27 cellular contexts compared by ENCODE assay signal in the genomic region with DNA sequence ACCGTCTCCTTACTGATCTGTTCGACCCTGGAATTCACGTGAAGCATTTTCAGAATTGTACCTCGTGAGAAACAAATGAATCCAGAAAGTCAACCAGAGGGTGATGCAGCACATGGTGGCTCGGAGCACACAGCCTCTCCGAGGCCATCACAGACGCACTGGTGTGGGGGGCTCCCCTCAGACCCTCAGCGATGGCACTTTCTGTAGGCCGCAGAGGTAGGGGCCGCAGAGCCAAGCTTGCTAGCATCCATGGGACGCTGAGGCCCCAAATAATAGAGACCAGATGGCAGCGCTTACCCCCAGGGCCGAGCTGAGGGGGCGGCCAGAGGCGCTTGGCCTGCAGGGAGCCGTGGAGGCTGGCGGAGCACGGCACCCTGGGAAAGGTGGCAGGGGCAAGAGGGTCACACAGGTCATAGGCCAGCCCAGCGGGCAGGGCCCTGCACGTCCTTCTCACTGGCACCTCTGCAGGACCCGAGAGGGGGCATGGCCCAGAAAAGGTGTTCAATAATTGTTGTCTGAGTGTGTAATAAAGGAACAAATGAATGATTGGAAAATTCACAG. TPM values are rescaled to one million over a fixed set of nuclear protein-coding genes. Genes with fewer than 3 reads are reported as not detected.
DNase-seq lines count a peak whose midpoint lies in the region; ATAC-seq and TF ChIP-seq lines count a peak whose summit lies in the region.
"Had no signal": no experiment of that assay in that cellular context is flagged by ENCODE, and none has a peak within 500 bp of the region (broad histone marks: within the 10 kb centered on the region; RNA-seq: fewer than 3 reads in every experiment).

No MANE protein-coding gene starts in this region.

- no peaks in the 10 kb centered on the region for H4K20me1 ChIP-seq in osteoblast (ENCODE audit: insufficient read depth, low read length)

- no peaks in the 10 kb centered on the region for H3K36me3 ChIP-seq in endodermal cell (ENCODE audit: control insufficient read depth, insufficient read depth, low read length)
- no peaks in the 10 kb centered on the region for H3K36me3 ChIP-seq in osteoblast (ENCODE audit: insufficient read depth, low read length)

- no peaks in the 10 kb centered on the region for H3K79me2 ChIP-seq in osteoblast (ENCODE audit: insufficient read depth, low read length)

- no peaks in the 10 kb centered on the region for H3K27me3 ChIP-seq in endodermal cell (ENCODE audit: control insufficient read depth, insufficient read depth, low read length, poor library complexity, severe bottlenecking)
- H3K27me3 ChIP-seq in osteoblast (ENCODE audit: insufficient read depth, low read length) = no peaks in the 10 kb centered on the region
- H3K27me3 ChIP-seq: body of pancreas had no signal

- no peaks in the 10 kb centered on the region for H3K9me3 ChIP-seq in endodermal cell (ENCODE audit: control insufficient read depth, low read length)
- no peaks in the 10 kb centered on the region for H3K9me3 ChIP-seq in osteoblast (ENCODE audit: low read depth, low read length)
- H3K9me3 ChIP-seq: body of pancreas, mucosa of descending colon, SK-N-SH had no signal

- H3K27ac Mint-ChIP-seq in endodermal cell = no peak overlapping the region
- H3K27ac Mint-ChIP-seq: activated T-helper 17 cell treated with anti-CD3 and anti-CD28 coated beads, Interleukin-2, amount 50 U/mL, for 72 hours; CD4-positive, CD25-positive, alpha-beta regulatory T cell; HFFc6; natural killer cell treated with Interleukin-12 subunit alpha and Interleukin-12 subunit beta and Interleukin-15 and Interleukin-18, amount 100 ng/mL, for 72 hours; stimulated activated naive B cell treated with anti-CD40 and anti-IgM and Interleukin-4, amounts not matched to agents 10 μg/mL and 1 μg/mL and 100 μg/mL, for 72 hours; T-helper 1 cell treated with Interleukin-12 subunit alpha and Interleukin-12 subunit beta and Interleukin-4 antibody, amounts not matched to agents 30 μg/mL and 1 μg/mL, for 36 hours had no signal

- H3K27me3 Mint-ChIP-seq in endodermal cell (ENCODE audit: insufficient read depth) = no peaks in the 10 kb centered on the region

- H3K4me1 Mint-ChIP-seq in endodermal cell = peaks cover 6% of the 10 kb centered on the region
- H3K4me1 Mint-ChIP-seq: activated T-helper 17 cell treated with anti-CD3 and anti-CD28 coated beads, Interleukin-2, amount 50 U/mL, for 72 hours; CD4-positive, CD25-positive, alpha-beta regulatory T cell had no signal

- H3K4me3 ChIP-seq in endodermal cell (ENCODE audit: low read length) (no peak overlapping the region), osteoblast (ENCODE audit: insufficient read depth, low read length) (no peak overlapping the region)
- H3K4me3 ChIP-seq: body of pancreas, GM23248, mucosa of descending colon had no signal

- no peak overlapping the region for H3K4me2 ChIP-seq in osteoblast (ENCODE audit: insufficient read depth, low read length)
- H3K4me2 ChIP-seq: SK-N-SH had no signal

- no peaks in the 10 kb centered on the region for H3K4me1 ChIP-seq in endodermal cell (ENCODE audit: control insufficient read depth, insufficient read depth, low read length)
- peaks cover 25% of the 10 kb centered on the region for H3K4me1 ChIP-seq in osteoblast (ENCODE audit: insufficient read depth, low read length)

- no peak for ATAC-seq in activated CD4-positive, CD25-positive, alpha-beta regulatory T cell treated with anti-CD3 and anti-CD28 coated beads, Interleukin-2, amount 50 U/mL, for 24 hours
- no peak for ATAC-seq in GM21576 (IDR thresholded peaks at IDR 0.05; ENCODE audit: unreplicated experiment)
- ATAC-seq: activated T-helper 17 cell treated with anti-CD3 and anti-CD28 coated beads, Interleukin-2, amount 50 U/mL, for 72 hours; body of pancreas; mucosa of descending colon; natural killer cell treated with Interleukin-12 subunit alpha and Interleukin-12 subunit beta and Interleukin-15 and Interleukin-18, amount 100 ng/mL, for 72 hours; stimulated activated naive B cell treated with anti-CD40 and anti-IgM and Interleukin-4, amounts not matched to agents 10 μg/mL and 1 μg/mL and 100 μg/mL, for 72 hours had no signal

- 88 to 90% methylated on average over 17 to 21 of the region's 21 CpGs for WGBS in endodermal cell (ENCODE audit: insufficient coverage in 1 of 2, insufficient read length in 1 of 2), 2 experiments

- H3K27ac ChIP-seq in endodermal cell (ENCODE audit: low read depth, low read length) = no peak overlapping the region
- no peak overlapping the region for H3K27ac ChIP-seq in osteoblast (ENCODE audit: low read depth, low read length)
- H3K27ac ChIP-seq: 22Rv1, body of pancreas, GM23248 had no signal

- H3K9me3 Mint-ChIP-seq in endodermal cell = peaks cover 3% of the 10 kb centered on the region
- H3K9me3 Mint-ChIP-seq: activated T-helper 17 cell treated with anti-CD3 and anti-CD28 coated beads, Interleukin-2, amount 50 U/mL, for 72 hours; CD4-positive, CD25-positive, alpha-beta regulatory T cell; HFFc6; stimulated activated naive B cell treated with anti-CD40 and anti-IgM and Interleukin-4, amounts not matched to agents 10 μg/mL and 1 μg/mL and 100 μg/mL, for 72 hours had no signal

- no peak overlapping the region for H3K4me3 Mint-ChIP-seq in endodermal cell
- H3K4me3 Mint-ChIP-seq: activated T-helper 17 cell treated with anti-CD3 and anti-CD28 coated beads, Interleukin-2, amount 50 U/mL, for 72 hours; CD4-positive, CD25-positive, alpha-beta regulatory T cell; HFFc6; natural killer cell treated with Interleukin-12 subunit alpha and Interleukin-12 subunit beta and Interleukin-15 and Interleukin-18, amount 100 ng/mL, for 72 hours; stimulated activated naive B cell treated with anti-CD40 and anti-IgM and Interleukin-4, amounts not matched to agents 10 μg/mL and 1 μg/mL and 100 μg/mL, for 72 hours; T-helper 1 cell treated with Interleukin-12 subunit alpha and Interleukin-12 subunit beta and Interleukin-4 antibody, amounts not matched to agents 30 μg/mL and 1 μg/mL, for 36 hours had no signal

- H2AFZ ChIP-seq in osteoblast (ENCODE audit: low read length) = no peak overlapping the region
- H2AFZ ChIP-seq: GM23248 had no signal

- peak; percentile 13 for DNase-seq in activated CD4-positive, CD25-positive, alpha-beta regulatory T cell treated with anti-CD3 and anti-CD28 coated beads, Interleukin-2, amount 50 U/mL, for 72 hours
- DNase-seq in D341Med (ENCODE audit: low spot score) = peak; percentile 28
- peak; percentile 26 for DNase-seq in endodermal cell
- DNase-seq in osteoblast (ENCODE audit: insufficient read length, low spot score, missing footprints) = peak; percentile 38
- DNase-seq in NCI-H2081 treated with DMSO at 0.1 percent for 48 hours (lab: John Stamatoyannopoulos, UW) = no peak
- DNase-seq in NOMO-1 treated with DMSO at 0.1 percent for 48 hours (lab: John Stamatoyannopoulos, UW; ENCODE audit: unreplicated experiment) = no peak
- DNase-seq: activated CD4-positive, alpha-beta T cell treated with anti-CD3 and anti-CD28 coated beads for 4 hours; body of pancreas; CD4-positive, CD25-positive, alpha-beta regulatory T cell; cerebellar nuclear complex; GM23248; HFFc6; Karpas-422; mucosa of descending colon; NCI-H1436; NCI-H2107; NCI-H446 treated with DMSO at 0.1 percent for 48 hours; SK-N-SH; stimulated activated CD4-positive, alpha-beta T cell treated with anti-CD3 and anti-CD28 coated beads, Interleukin-15, amount 100 ng/mL, for 24 hours; stimulated activated naive B cell treated with anti-CD40 and anti-IgM and Interleukin-4, amounts not matched to agents 10 μg/mL and 1 μg/mL and 100 μg/mL, for 72 hours had no signal

- no peak overlapping the region for H3K9ac ChIP-seq in endodermal cell (ENCODE audit: extremely low read depth, low read length, poor library complexity, severe bottlenecking)
- H3K9ac ChIP-seq: GM23248, SK-N-SH had no signal

- H3K36me3 Mint-ChIP-seq in endodermal cell (ENCODE audit: low read depth) = no peaks in the 10 kb centered on the region
- H3K36me3 Mint-ChIP-seq: CD4-positive, CD25-positive, alpha-beta regulatory T cell; natural killer cell treated with Interleukin-12 subunit alpha and Interleukin-12 subunit beta and Interleukin-15 and Interleukin-18, amount 100 ng/mL, for 72 hours; stimulated activated naive B cell treated with anti-CD40 and anti-IgM and Interleukin-4, amounts not matched to agents 10 μg/mL and 1 μg/mL and 100 μg/mL, for 72 hours had no signal

- no peak for TF ChIP-seq CTCF in endodermal cell (conservative IDR thresholded peaks at IDR 0.05)
- TF ChIP-seq CTCF in osteoblast (IDR thresholded peaks at IDR 0.05; ENCODE audit: extremely low read depth, low read depth, low read length) = no peak

RNA-seq across cellular contexts. Expression of a gene that starts 28.1 kb away (rescaled TPM):
- 100 to 1,000 TPM; 259 to 377 TPM for total RNA-seq in endodermal cell
- 117 TPM for polyA plus RNA-seq in endodermal cell (2013, experiment 1 of 2)
- 114 TPM for polyA plus RNA-seq in endodermal cell (2013, experiment 2 of 2)
- total RNA-seq in osteoblast = 1,184 and 1,265 TPM in 2 replicates
- total RNA-seq: OCI-LY7 had no signal

Comparison
In these comparisons a context has a peak if more than half of its experiments do, and no peak if none do; other contexts are left out.
1. DNase-seq: peak in activated CD4-positive, CD25-positive, alpha-beta regulatory T cell treated with anti-CD3 and anti-CD28 coated beads, Interleukin-2, amount 50 U/mL, for 72 hours (single experiment), D341Med (single experiment), endodermal cell (single experiment) and osteoblast (single experiment); none in NCI-H2081 treated with DMSO at 0.1 percent for 48 hours (single experiment) and NOMO-1 treated with DMSO at 0.1 percent for 48 hours (single experiment).